In genomic region chr17:69235338-69236058, GRCh38 we compare ENCODE assay signal across 8 cellular contexts. TPM values are rescaled to one million over a fixed set of nuclear protein-coding genes. Genes with fewer than 3 reads are reported as not detected.
A peak's percentile ranks its signal among the peaks of the same experiment; 100 is the strongest.
DNase-seq lines count a peak whose midpoint lies in the region; TF ChIP-seq lines count a peak whose summit lies in the region.

No MANE protein-coding gene starts in this region.

- H4K8ac ChIP-seq in neuronal stem cell (ENCODE audit: low read depth, low read length), result no peak overlapping the region

- no peak overlapping the region for H2BK15ac ChIP-seq in neuronal stem cell (ENCODE audit: low read length)

- H3K4me3 ChIP-seq in fibroblast of pulmonary artery (replicated peaks; ENCODE audit: low read depth, low read length) (no peak overlapping the region), neuronal stem cell (ENCODE audit: low read length in 2 of 2) (no peak overlapping the region), suprapubic skin (no peak overlapping the region)

- no peak overlapping the region for H3K18ac ChIP-seq in neuronal stem cell (ENCODE audit: low read length)

- no peak overlapping the region for H2BK5ac ChIP-seq in neuronal stem cell (ENCODE audit: low read length)

- no peak overlapping the region for H2AK5ac ChIP-seq in neuronal stem cell (ENCODE audit: low read depth, low read length)

- in situ Hi-C loops in G401 (cut with HindIII; ENCODE audit: low sequenced_read_pairs), result no loop called here

- DNase-seq in G401 (ENCODE audit: low spot score), result peak; percentile 58
- peak; percentile 3 for DNase-seq in GOT3 (lab: John Stamatoyannopoulos, UW)
- DNase-seq in RKO (ENCODE audit: low spot score), result peak; percentile 73
- peak; percentile 4 for DNase-seq in activated T-helper 1 cell treated with Interleukin-2 at 50 U/mL for 16 hours (ENCODE audit: low read depth)
- DNase-seq in fibroblast of pulmonary artery (ENCODE audit: low read depth), result peak; percentile 94
- peak; percentile 86 for DNase-seq in neuronal stem cell (ENCODE audit: low spot score)
- peak; percentile 84 to 87 for DNase-seq in suprapubic skin (ENCODE audit: low spot score in 2 of 2)

- H3K4me2 ChIP-seq in neuronal stem cell (ENCODE audit: insufficient read depth, low read length, poor library complexity, severe bottlenecking), result no peak overlapping the region

- H3K23ac ChIP-seq in neuronal stem cell (ENCODE audit: low read depth, low read length, poor library complexity), result no peak overlapping the region

- H2AFZ ChIP-seq in neuronal stem cell (ENCODE audit: low read length), result no peak overlapping the region

- no peak overlapping the region for H3K9ac ChIP-seq in neuronal stem cell (ENCODE audit: low read depth, low read length, poor library complexity)

- H3K36me3 ChIP-seq in neuronal stem cell (replicated peaks in 1 of 2; ENCODE audit: control insufficient read depth in 2 of 2, insufficient read depth in 2 of 2, low read length in 2 of 2), result no peaks in the 10 kb centered on the region
- H3K36me3 ChIP-seq in suprapubic skin, result no peaks in the 10 kb centered on the region

- H2BK120ac ChIP-seq in neuronal stem cell (ENCODE audit: low read depth, low read length), result no peak overlapping the region

- no peak overlapping the region for H4K91ac ChIP-seq in neuronal stem cell (ENCODE audit: low read depth, low read length, poor library complexity)

- TF ChIP-seq CTCF in LNCAP (IDR thresholded peaks at IDR 0.05) (peak; percentile 82), fibroblast of pulmonary artery (IDR thresholded peaks at IDR 0.05; ENCODE audit: low read length, missing control alignments) (peak; percentile 81), suprapubic skin (IDR thresholded peaks at IDR 0.05) (peak; percentile 26 to 55)

- H3K4ac ChIP-seq in neuronal stem cell (ENCODE audit: low read length), result no peak overlapping the region

- no peak for TF ChIP-seq POLR2A in suprapubic skin (IDR thresholded peaks at IDR 0.05)

- H3K27me3 ChIP-seq in neuronal stem cell (ENCODE audit: control insufficient read depth in 3 of 3, insufficient read depth in 3 of 3, low read depth in 1 of 3, low read length in 3 of 3) (no peaks in the 10 kb centered on the region), suprapubic skin (no peaks in the 10 kb centered on the region)

- H3K9me3 ChIP-seq in neuronal stem cell (replicated peaks in 1 of 2; ENCODE audit: control insufficient read depth in 2 of 2, insufficient read depth in 1 of 2, low read depth in 1 of 2, low read length in 2 of 2) (peaks cover 1 to 11% of the 10 kb centered on the region in 2 donors), suprapubic skin (peaks cover 6% of the 10 kb centered on the region)

- H3K4me1 ChIP-seq in neuronal stem cell (ENCODE audit: control insufficient read depth in 2 of 2, insufficient read depth in 1 of 2, low read depth in 1 of 2, low read length in 2 of 2) (peaks cover 0 to 2% of the 10 kb centered on the region in 2 donors), suprapubic skin (peaks cover 5% of the 10 kb centered on the region)

- no peak for TF ChIP-seq EP300 in suprapubic skin (IDR thresholded peaks at IDR 0.05)

- no peak overlapping the region for H2BK12ac ChIP-seq in neuronal stem cell (ENCODE audit: low read length)

- H3K27ac ChIP-seq in neuronal stem cell (replicated peaks; ENCODE audit: low read length) (no peak overlapping the region), suprapubic skin (no peak overlapping the region)

- H3K14ac ChIP-seq in neuronal stem cell (ENCODE audit: low read length), result no peak overlapping the region

- H3K79me1 ChIP-seq in neuronal stem cell (ENCODE audit: low read depth, low read length), result no peaks in the 10 kb centered on the region

- no CpG with 5 or more reads among the region's 1 CpG for WGBS in neuronal stem cell (ENCODE audit: extremely low coverage in 2 of 2, insufficient read length in 2 of 2, insufficient replicate concordance in 1 of 2), 2 donors
- 29% methylated on average over 1 of the region's 1 CpG for WGBS in suprapubic skin

RNA-seq across cellular contexts. Expression of gene ABCA10, which starts 6.9 kb away (rescaled TPM):
- 0.10 and 0.31 TPM in 2 replicates for total RNA-seq in G401 (2014; rRNA removed; shearing (Covaris generic))
- polyA plus RNA-seq in neuronal stem cell (2013, experiment 1 of 2), result 0.03 TPM
- 0.07 TPM for polyA plus RNA-seq in neuronal stem cell (2013, experiment 2 of 2)
- 10 to 100 TPM in 2 of 4 donors, 1 to 10 TPM in 2; 1.5 to 19.1 (median 10.3) TPM for total RNA-seq in suprapubic skin

Comparison
In these comparisons a context has a peak if more than half of its experiments do, and no peak if none do; other contexts are left out.
1. DNase-seq: peak in every context shown above with its lines; median percentile 94 in fibroblast of pulmonary artery; 86 in neuronal stem cell; 86 in suprapubic skin; 73 in RKO; 58 in G401; 4 in activated T-helper 1 cell treated with Interleukin-2 at 50 U/mL for 16 hours; 3 in GOT3.